Comparison of ENCODE assay signal across 9 cellular contexts in the genomic region with DNA sequence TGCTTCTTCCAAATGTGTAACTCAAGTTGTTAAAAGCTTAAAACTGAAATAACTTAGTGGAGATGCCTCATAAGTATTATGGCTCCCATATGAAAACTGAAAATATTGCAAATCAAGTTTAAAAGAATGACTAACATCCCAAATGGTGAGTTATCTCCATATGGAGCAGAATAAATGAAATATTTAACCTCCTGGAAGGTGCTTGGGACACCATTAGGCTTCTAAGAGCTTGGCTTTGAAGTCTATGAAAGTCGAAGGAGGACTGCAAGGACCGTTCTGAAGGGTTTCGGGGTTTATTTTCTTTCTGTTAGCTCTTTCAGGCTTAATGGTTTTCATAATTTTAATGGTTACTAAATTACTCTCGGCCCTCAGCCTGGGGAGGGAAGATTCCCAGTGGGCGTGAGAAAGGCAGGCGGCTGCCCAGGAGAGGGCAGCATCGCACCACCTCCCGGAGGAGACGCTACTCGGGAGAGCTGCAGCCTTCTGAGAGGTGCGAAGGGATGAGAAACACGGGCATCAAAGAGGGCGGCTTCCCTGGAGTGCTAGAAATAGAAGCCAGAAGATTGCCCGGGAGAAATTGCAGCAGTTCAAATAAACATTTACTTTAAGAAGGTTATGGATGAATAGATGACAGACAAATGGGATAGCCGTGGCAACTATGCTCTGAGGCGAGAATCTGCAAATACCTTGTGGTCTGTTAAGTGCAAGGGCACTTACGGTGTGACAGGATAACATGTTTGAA. TPM values are rescaled to one million over a fixed set of nuclear protein-coding genes. Genes with fewer than 3 reads are reported as not detected.
DNase-seq lines count a peak whose midpoint lies in the region; ATAC-seq, FAIRE-seq and TF ChIP-seq lines count a peak whose summit lies in the region.
"Had no signal": no experiment of that assay in that cellular context is flagged by ENCODE, and none has a peak within 500 bp of the region (broad histone marks: within the 10 kb centered on the region; RNA-seq: fewer than 3 reads in every experiment).

No MANE protein-coding gene starts in this region.

- CTCF ChIA-PET in Calu3 (lab: Charles Lee): interaction anchor here (0.6 to 2.0 kb wide), 7 partner anchors 12 to 705 kb away, joined by 3 to 16 read pairs (median 4); partner anchors contain the start of genes MAP3K19, R3HDM1 and ZRANB3

- no peaks in the 10 kb centered on the region for H4K20me1 ChIP-seq in fibroblast of lung (ENCODE audit: control insufficient read depth, extremely low read depth, insufficient read depth, low read length)
- no peaks in the 10 kb centered on the region for H4K20me1 ChIP-seq in neural cell (ENCODE audit: insufficient read depth)

- intact Hi-C loops in Calu3 (cut with micrococcal nuclease; ENCODE audit: unreplicated experiment): loop anchor here (1.0 to 10.0 kb wide), 5 partner anchors 43 to 706 kb away; partner anchors contain the start of gene MAP3K19

- no peaks in the 10 kb centered on the region for H3F3A ChIP-seq in neural cell (ENCODE audit: insufficient read depth, low read length, poor library complexity, severe bottlenecking)

- FAIRE-seq in HTR-8/SVneo (lab: Jason Lieb, UNC): no peak

- H3K4me2 ChIP-seq in fibroblast of lung (ENCODE audit: extremely low read depth, insufficient read depth, low read length) (peak overlapping the region; percentile 70), neural cell (ENCODE audit: low read length) (no peak overlapping the region)

- TF ChIP-seq CTCF in Calu3 (IDR thresholded peaks at IDR 0.05; ENCODE audit: unreplicated experiment): peak; percentile 95
- peak; percentile 95 to 98 for TF ChIP-seq CTCF in fibroblast of lung (conservative IDR thresholded peaks at IDR 0.05 in 1 of 2, IDR thresholded peaks at IDR 0.05 in 1 of 2; ENCODE audit: low read depth in 1 of 2, low read length in 2 of 2)
- TF ChIP-seq CTCF in neural cell (IDR thresholded peaks at IDR 0.05; ENCODE audit: poor library complexity, severe bottlenecking): peak; percentile 96

- H3K4me1 Mint-ChIP-seq in Calu3 (ENCODE audit: low read depth, unreplicated experiment): no peaks in the 10 kb centered on the region
- no peaks in the 10 kb centered on the region for H3K4me1 Mint-ChIP-seq in activated T-cell treated with anti-CD3 and anti-CD28 coated beads, Interleukin-2, amount 50 U/mL, for 72 hours (ENCODE audit: low read depth)

- peak; percentile 85 for DNase-seq in Calu3
- peak; percentile 86 for DNase-seq in HTR-8/SVneo (ENCODE audit: insufficient read length, low spot score)
- peak; percentile 12 for DNase-seq in OCI-M2 (lab: John Stamatoyannopoulos, UW; ENCODE audit: unreplicated experiment)
- DNase-seq in activated T-cell treated with anti-CD3 and anti-CD28 coated beads, Interleukin-2, amount 50 U/mL, for 72 hours: peak; percentile 75 to 82
- peak; percentile 48 to 74 for DNase-seq in fibroblast of lung (ENCODE audit: low read depth in 2 of 2)
- DNase-seq in stimulated activated naive CD8-positive, alpha-beta T cell treated with anti-CD3 and anti-CD28 coated beads, Interleukin-15, Interleukin-2, amounts not matched to agents 100 U/mL and 50 U/mL, for 24 hours: peak; percentile 79

- peak overlapping the region; percentile 4 to 53 (median 23) for H3K4me3 ChIP-seq in fibroblast of lung (replicated peaks in 1 of 4; ENCODE audit: control extremely low read depth in 1 of 4, insufficient read depth in 1 of 4, low read depth in 3 of 4, low read length in 4 of 4)
- peak overlapping the region; percentile 9 for H3K4me3 ChIP-seq in neural cell (ENCODE audit: low read length)

- TF ChIP-seq RAD21 in neural cell (conservative IDR thresholded peaks at IDR 0.05): peak; percentile 99

- no peaks in the 10 kb centered on the region for H3K9me3 Mint-ChIP-seq in Calu3 (ENCODE audit: low read depth, unreplicated experiment)
- no peaks in the 10 kb centered on the region for H3K9me3 Mint-ChIP-seq in activated T-cell treated with anti-CD3 and anti-CD28 coated beads, Interleukin-2, amount 50 U/mL, for 72 hours

- no peaks in the 10 kb centered on the region for H3K36me3 Mint-ChIP-seq in Calu3 (ENCODE audit: insufficient read depth, unreplicated experiment)
- no peaks in the 10 kb centered on the region for H3K36me3 Mint-ChIP-seq in activated T-cell treated with anti-CD3 and anti-CD28 coated beads, Interleukin-2, amount 50 U/mL, for 72 hours (ENCODE audit: insufficient read depth in 2 of 2)

- no peak overlapping the region for H3K27ac Mint-ChIP-seq in Calu3 (ENCODE audit: unreplicated experiment)
- H3K27ac Mint-ChIP-seq in activated T-cell treated with anti-CD3 and anti-CD28 coated beads, Interleukin-2, amount 50 U/mL, for 72 hours: no peak overlapping the region

- H3K27me3 Mint-ChIP-seq in Calu3 (ENCODE audit: unreplicated experiment): no peaks in the 10 kb centered on the region
- peaks cover 33% of the 10 kb centered on the region for H3K27me3 Mint-ChIP-seq in activated T-cell treated with anti-CD3 and anti-CD28 coated beads, Interleukin-2, amount 50 U/mL, for 72 hours (ENCODE audit: low read depth)

- TF ChIP-seq EP300 in neural cell (conservative IDR thresholded peaks at IDR 0.05; ENCODE audit: poor library complexity, severe bottlenecking): peak; percentile 34

- no peaks in the 10 kb centered on the region for H3K79me2 ChIP-seq in fibroblast of lung (ENCODE audit: control insufficient read depth, insufficient read depth, low read length)
- no peaks in the 10 kb centered on the region for H3K79me2 ChIP-seq in neural cell (replicated peaks; ENCODE audit: insufficient read depth, low read length)

- H3K27ac ChIP-seq in fibroblast of lung (ENCODE audit: insufficient read depth, low read length) (no peak overlapping the region), neural cell (ENCODE audit: low read length) (no peak overlapping the region)

- peaks cover 8% of the 10 kb centered on the region for H3K27me3 ChIP-seq in fibroblast of lung (ENCODE audit: control insufficient read depth, insufficient read depth, low read length)
- no peaks in the 10 kb centered on the region for H3K27me3 ChIP-seq in neural cell (ENCODE audit: insufficient read depth, low read depth, low read length)

- BruUV-seq in Calu3 (replicated peaks; lab: Mats Ljungman, UMichigan): no TSS peak

- peak overlapping the region; percentile 13 for H2AFZ ChIP-seq in fibroblast of lung (ENCODE audit: low read length)
- no peak overlapping the region for H2AFZ ChIP-seq in neural cell (ENCODE audit: low read depth, low read length)

- ATAC-seq in GM19467 (IDR thresholded peaks at IDR 0.05; ENCODE audit: unreplicated experiment): peak; percentile 91
- ATAC-seq in activated T-cell treated with anti-CD3 and anti-CD28 coated beads, Interleukin-2, amount 50 U/mL, for 72 hours (replicated peaks in 1 of 2): peak; percentile 93 to 99
- peak; percentile 98 for ATAC-seq in stimulated activated naive CD8-positive, alpha-beta T cell treated with anti-CD3 and anti-CD28 coated beads, Interleukin-15, Interleukin-2, amounts not matched to agents 100 U/mL and 50 U/mL, for 24 hours

- peaks cover 2% of the 10 kb centered on the region for H3K4me1 ChIP-seq in fibroblast of lung (ENCODE audit: control insufficient read depth, extremely low read depth, insufficient read depth, low read length)

- H3K4me3 Mint-ChIP-seq in Calu3 (ENCODE audit: low read depth, unreplicated experiment): no peak overlapping the region
- no peak overlapping the region for H3K4me3 Mint-ChIP-seq in activated T-cell treated with anti-CD3 and anti-CD28 coated beads, Interleukin-2, amount 50 U/mL, for 72 hours

- H3K9ac ChIP-seq in fibroblast of lung (ENCODE audit: insufficient read depth, low read length): no peak overlapping the region
- no peak overlapping the region for H3K9ac ChIP-seq in neural cell (ENCODE audit: low read length)

- no peaks in the 10 kb centered on the region for H3K36me3 ChIP-seq in fibroblast of lung (ENCODE audit: control insufficient read depth, insufficient read depth, low read length)
- no peaks in the 10 kb centered on the region for H3K36me3 ChIP-seq in neural cell (ENCODE audit: insufficient read depth, low read length)

- no peaks in the 10 kb centered on the region for H3K9me3 ChIP-seq in fibroblast of lung (ENCODE audit: control insufficient read depth, insufficient read depth, low read depth, low read length)
- no peaks in the 10 kb centered on the region for H3K9me3 ChIP-seq in neural cell (ENCODE audit: low read length)

- no peaks in the 10 kb centered on the region for H3K9me2 ChIP-seq in neural cell (ENCODE audit: insufficient read depth, low read length)

RNA-seq across cellular contexts. Expression of gene MAP3K19, which starts 43.1 kb away (rescaled TPM):
- total RNA-seq in Calu3 (2022) (not detected in 2 replicates), fibroblast of lung (not detected in 2 replicates)
- not detected for total RNA-seq in activated T-cell treated with anti-CD3 and anti-CD28 coated beads, Interleukin-2, amount 50 U/mL, for 72 hours
- polyA plus RNA-seq in fibroblast of lung (not detected in 2 replicates), neural cell (not detected in 2 replicates)
- not detected in 2 replicates for polyA plus RNA-seq in fibroblast of lung (2012)
- polyA minus RNA-seq in fibroblast of lung (ENCODE audit: low replicate concordance) (not detected in 2 replicates), neural cell (0.12 TPM in 1 of 2 replicates, not detected in the other)
- polyA plus RNA-seq: esophagus had no signal

RNA-seq across cellular contexts. Expression of gene RAB3GAP1, which starts 47.9 kb away (rescaled TPM):
- total RNA-seq in Calu3 (2022): 47.6 and 50.6 TPM in 2 replicates
- total RNA-seq in activated T-cell treated with anti-CD3 and anti-CD28 coated beads, Interleukin-2, amount 50 U/mL, for 72 hours: 10 to 100 TPM; 51.4 to 59.7 TPM
- 73.2 and 82.6 TPM in 2 replicates for total RNA-seq in fibroblast of lung
- 32.6 and 42.4 TPM in 2 replicates for polyA plus RNA-seq in fibroblast of lung
- 38.8 and 46.3 TPM in 2 replicates for polyA plus RNA-seq in fibroblast of lung (2012)
- polyA minus RNA-seq in fibroblast of lung (ENCODE audit: low replicate concordance): 10.7 and 15.0 TPM in 2 replicates
- 42.0 and 43.3 TPM in 2 replicates for polyA plus RNA-seq in neural cell
- 93.5 and 104 TPM in 2 replicates for polyA minus RNA-seq in neural cell

Comparison
In these comparisons a context has a peak if more than half of its experiments do, and no peak if none do; other contexts are left out.
1. DNase-seq: peak in every context shown above with its lines; median percentile 86 in HTR-8/SVneo; 85 in Calu3; 79 in stimulated activated naive CD8-positive, alpha-beta T cell treated with anti-CD3 and anti-CD28 coated beads, Interleukin-15, Interleukin-2, amounts not matched to agents 100 U/mL and 50 U/mL, for 24 hours; 78 in activated T-cell treated with anti-CD3 and anti-CD28 coated beads, Interleukin-2, amount 50 U/mL, for 72 hours; 61 in fibroblast of lung; 12 in OCI-M2.